In the genomic region with DNA sequence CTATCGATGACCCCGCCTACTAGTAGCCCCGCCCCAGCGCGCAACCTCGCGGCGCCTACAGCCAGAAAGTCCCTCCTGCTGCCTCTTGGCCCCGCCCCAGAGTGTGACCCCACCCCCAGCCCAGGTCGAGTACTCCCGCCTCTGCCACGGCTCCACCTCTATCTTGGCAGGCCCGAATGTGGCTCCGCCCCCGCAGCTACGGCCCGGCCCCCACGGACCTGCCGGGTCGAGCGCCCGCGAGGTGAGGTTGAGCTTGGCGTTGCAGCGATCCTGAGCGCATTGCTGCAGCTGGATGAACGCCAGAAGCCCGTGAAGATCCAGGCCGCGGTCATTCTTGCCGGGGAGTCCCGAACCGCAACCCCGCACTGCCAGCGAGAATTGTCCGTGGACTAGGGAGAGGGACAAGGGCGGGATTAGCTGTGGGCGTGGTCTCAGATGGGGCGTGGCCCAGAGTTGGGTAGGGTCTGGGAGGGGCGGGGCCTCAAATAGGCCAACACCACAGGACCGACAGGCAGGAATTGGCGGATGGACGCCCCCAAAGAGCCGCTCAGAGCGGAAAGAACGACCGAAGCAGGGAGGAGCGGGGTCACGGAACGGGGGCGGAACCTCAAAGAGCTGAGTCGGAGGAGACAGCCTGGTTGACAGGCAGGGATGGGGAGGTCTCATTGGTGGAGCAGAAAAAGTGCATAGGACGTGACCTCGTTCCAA, we compare ENCODE assay signal across 8 cellular contexts. TPM values are rescaled to one million over a fixed set of nuclear protein-coding genes. Genes with fewer than 3 reads are reported as not detected.
DNase-seq lines count a peak whose midpoint lies in the region; FAIRE-seq and TF ChIP-seq lines count a peak whose summit lies in the region.

No MANE protein-coding gene starts in this region.

- H3K4me3 Mint-ChIP-seq in activated naive CD4-positive, alpha-beta T cell treated with anti-CD3 and anti-CD28 coated beads, Interleukin-2, amount 10 ng/mL, durations not matched to agents 7 days and 5 days: peak overlapping the region; percentile 79

- FAIRE-seq in H54 (lab: Jason Lieb, UNC): peak; percentile 38

- H3K27ac ChIP-seq in substantia nigra (ENCODE audit: low read depth, low read length, poor library complexity, severe bottlenecking): peak overlapping the region; percentile 74

- H3K36me3 Mint-ChIP-seq in activated naive CD4-positive, alpha-beta T cell treated with anti-CD3 and anti-CD28 coated beads, Interleukin-2, amount 10 ng/mL, durations not matched to agents 7 days and 5 days: no peaks in the 10 kb centered on the region

- peaks cover 19% of the 10 kb centered on the region for H3K27me3 Mint-ChIP-seq in activated naive CD4-positive, alpha-beta T cell treated with anti-CD3 and anti-CD28 coated beads, Interleukin-2, amount 10 ng/mL, durations not matched to agents 7 days and 5 days

- H3K9me3 Mint-ChIP-seq in activated naive CD4-positive, alpha-beta T cell treated with anti-CD3 and anti-CD28 coated beads, Interleukin-2, amount 10 ng/mL, durations not matched to agents 7 days and 5 days: no peaks in the 10 kb centered on the region

- DNase-seq in ELF-1 (ENCODE audit: low read depth, low spot score): peak; percentile 96
- DNase-seq in H54 (ENCODE audit: insufficient read length, low spot score): peak; percentile 92
- peak; percentile 95 for DNase-seq in LoVo (ENCODE audit: low spot score)
- DNase-seq in SK-N-DZ (ENCODE audit: low spot score): peak; percentile 83
- DNase-seq in activated naive CD4-positive, alpha-beta T cell treated with anti-CD3 and anti-CD28 coated beads, Interleukin-2, amount 10 ng/mL, durations not matched to agents 7 days and 5 days: peak; percentile 100
- DNase-seq in globus pallidus (ENCODE audit: low spot score): peak; percentile 88
- peak; percentile 38 to 95 (median 84) for DNase-seq in nucleus accumbens (lab: John Stamatoyannopoulos, UW)
- peak; percentile 28 to 96 (median 80) for DNase-seq in substantia nigra (lab: John Stamatoyannopoulos, UW)

- peak overlapping the region; percentile 98 for H3K27ac Mint-ChIP-seq in activated naive CD4-positive, alpha-beta T cell treated with anti-CD3 and anti-CD28 coated beads, Interleukin-2, amount 10 ng/mL, durations not matched to agents 7 days and 5 days

- H3K4me1 Mint-ChIP-seq in activated naive CD4-positive, alpha-beta T cell treated with anti-CD3 and anti-CD28 coated beads, Interleukin-2, amount 10 ng/mL, durations not matched to agents 7 days and 5 days: peaks cover 42% of the 10 kb centered on the region

- CTCF ChIA-PET in activated naive CD4-positive, alpha-beta T cell treated with anti-CD3 and anti-CD28 coated beads, Interleukin-2, amount 10 ng/mL, durations not matched to agents 7 days and 5 days (lab: Charles Lee): interaction anchor here (0.6 to 7.9 kb wide), 13 partner anchors 10 to 131 kb away, joined by 3 to 58 read pairs (median 4); partner anchors contain the start of genes PHLDB3 and ZNF575

- no peak for TF ChIP-seq POLR2A in H54 (IDR thresholded peaks at IDR 0.05; ENCODE audit: low read depth, low read length)

RNA-seq across cellular contexts. Expression of gene LYPD3, which starts 1.9 kb away (rescaled TPM):
- polyA plus RNA-seq in SK-N-DZ (2014; cell fraction: cytosol; rRNA removed): 0.12 TPM in 1 of 2 replicates, not detected in the other
- not detected in 2 replicates for polyA plus RNA-seq in SK-N-DZ (2014; cell fraction: nucleus; rRNA removed)

RNA-seq across cellular contexts. Expression of gene PHLDB3, which starts 41.0 kb away (rescaled TPM):
- 4.5 and 6.5 TPM in 2 replicates for polyA plus RNA-seq in SK-N-DZ (2014; cell fraction: cytosol; rRNA removed)
- 12.4 and 12.6 TPM in 2 replicates for polyA plus RNA-seq in SK-N-DZ (2014; cell fraction: nucleus; rRNA removed)

RNA-seq across cellular contexts. Expression of gene TEX101, which starts 48.8 kb away (rescaled TPM):
- polyA plus RNA-seq in SK-N-DZ (2014; cell fraction: cytosol; rRNA removed): not detected in 2 replicates
- polyA plus RNA-seq in SK-N-DZ (2014; cell fraction: nucleus; rRNA removed): not detected in 2 replicates

Comparison
In these comparisons a context has a peak if more than half of its experiments do, and no peak if none do; other contexts are left out.
1. Peak in every context shown above with its lines: DNase-seq and H3K27ac ChIP-seq.